ENCODE assay signal across 1 cellular context in the genomic region with DNA sequence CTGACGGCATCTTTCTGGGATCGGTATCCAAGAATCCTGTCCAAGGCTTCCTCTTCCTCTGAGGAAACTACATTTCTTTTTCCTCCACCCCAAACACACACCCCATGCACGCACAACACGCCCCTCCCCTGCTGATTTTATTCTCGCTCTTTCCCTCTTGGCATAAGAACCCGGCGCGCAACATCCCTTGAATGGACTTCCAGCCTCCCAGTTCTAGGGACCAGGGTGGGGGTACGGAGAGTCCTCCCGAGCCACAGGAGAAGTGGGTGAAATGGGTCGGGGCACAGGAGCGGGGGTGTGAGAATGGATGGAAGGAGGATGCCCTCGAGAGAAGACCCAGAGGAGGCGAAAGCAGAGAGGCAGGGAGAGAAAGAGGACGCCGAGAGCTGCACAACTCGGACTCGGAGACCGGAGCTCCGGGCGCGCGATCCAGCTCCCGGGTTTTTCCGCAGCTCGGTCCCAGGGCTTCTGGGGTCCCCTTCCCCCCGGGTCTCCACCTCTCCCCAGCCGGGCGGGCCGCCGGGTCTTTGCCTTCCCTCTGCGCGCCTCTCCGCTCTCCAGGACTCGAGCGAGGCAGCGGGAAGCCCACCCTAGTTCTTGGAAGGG.
TF ChIP-seq lines count a peak whose summit lies in the region.

No MANE protein-coding gene starts in this region.

TF ChIP-seq in H1, 55 proteins besides CTCF, POLR2A, EP300 and RAD21:
- TF ChIP-seq SP2 (IDR thresholded peaks at IDR 0.05; ENCODE audit: low read length) (no peak), EGR1 (IDR thresholded peaks at IDR 0.05; ENCODE audit: borderline replicate concordance, low read depth, low read length) (no peak; the same call in 1 of the 2 replicates), SIRT6 (IDR thresholded peaks at IDR 0.05; ENCODE audit: low read length) (no peak), CBX8 (IDR thresholded peaks at IDR 0.05; ENCODE audit: borderline replicate concordance, low read depth, low read length) (no peak), JUN (IDR thresholded peaks at IDR 0.05; ENCODE audit: low read depth, low read length) (no peak), RNF2 (IDR thresholded peaks at IDR 0.05; ENCODE audit: borderline replicate concordance, low read depth, low read length, missing control alignments, poor library complexity, severe bottlenecking) (no peak), CHD1 (IDR thresholded peaks at IDR 0.05; ENCODE audit: low read depth, low read length) (no peak), SIX5 (IDR thresholded peaks at IDR 0.05; ENCODE audit: low read depth, low read length) (no peak), CREB1 (IDR thresholded peaks at IDR 0.05) (no peak; the same call in 1 of the 2 replicates), PHF8 (conservative IDR thresholded peaks at IDR 0.05; ENCODE audit: low read depth, low read length) (peak; percentile 39; the same call in 1 of the 2 replicates), BACH1 (IDR thresholded peaks at IDR 0.05; ENCODE audit: low read length) (no peak), FOSL1 (IDR thresholded peaks at IDR 0.05; ENCODE audit: insufficient read depth, low read depth, low read length) (no peak), EZH2 (IDR thresholded peaks at IDR 0.05; ENCODE audit: low read depth, low read length, severe bottlenecking) (no peak), SP1 (IDR thresholded peaks at IDR 0.05; ENCODE audit: low read depth, low read length) (peak; percentile 96), RBBP5 (IDR thresholded peaks at IDR 0.05; ENCODE audit: borderline replicate concordance, low read depth, low read length) (no peak), SAP30 (IDR thresholded peaks at IDR 0.05; ENCODE audit: insufficient read depth, insufficient replicate concordance, low read length) (no peak), TEAD4 (IDR thresholded peaks at IDR 0.05; ENCODE audit: low read depth, low read length) (no peak), SRF (IDR thresholded peaks at IDR 0.05; ENCODE audit: low read depth, low read length) (no peak), SP4 (IDR thresholded peaks at IDR 0.05; ENCODE audit: low read length) (no peak), BRCA1 (IDR thresholded peaks at IDR 0.05; ENCODE audit: low read depth, low read length) (no peak), MAFK (IDR thresholded peaks at IDR 0.05; ENCODE audit: low read depth, low read length) (no peak), CHD2 (IDR thresholded peaks at IDR 0.05; ENCODE audit: low read length) (no peak), CEBPB (IDR thresholded peaks at IDR 0.05; ENCODE audit: low read depth, low read length) (no peak), POLR2AphosphoS5 (IDR thresholded peaks at IDR 0.05; ENCODE audit: low read depth, low read length) (no peak; the same call in 1 of the 2 replicates), KDM5A (IDR thresholded peaks at IDR 0.05; ENCODE audit: low read length) (no peak), TAF1 (IDR thresholded peaks at IDR 0.05; ENCODE audit: low read depth, low read length) (peak; percentile 73), RXRA (IDR thresholded peaks at IDR 0.05; ENCODE audit: insufficient read depth, low read depth, low read length) (no peak), CTBP2 (IDR thresholded peaks at IDR 0.05; ENCODE audit: borderline replicate concordance, insufficient read depth, insufficient read length, low read length) (no peak), SIN3A (conservative IDR thresholded peaks at IDR 0.05 in 1 of 2, IDR thresholded peaks at IDR 0.05 in 1 of 2; ENCODE audit: low read depth in 1 of 2, low read length in 2 of 2) (no peak; a peak in 2 of 4 replicates), SUZ12 (IDR thresholded peaks at IDR 0.05; ENCODE audit: low read length) (no peak), NANOG (IDR thresholded peaks at IDR 0.05; ENCODE audit: insufficient read depth, low read depth, low read length, poor library complexity, severe bottlenecking) (no peak), NRF1 (IDR thresholded peaks at IDR 0.05; ENCODE audit: low read depth, low read length) (no peak), ASH2L (IDR thresholded peaks at IDR 0.05; ENCODE audit: low read length) (peak; percentile 38), GTF2F1 (IDR thresholded peaks at IDR 0.05; ENCODE audit: borderline replicate concordance, low read depth, low read length) (0 out of 2 replicates have a peak, but pooled peaks have one; percentile 18), ZNF274 (IDR thresholded peaks at IDR 0.05; ENCODE audit: borderline replicate concordance, extremely low read depth, low read length) (no peak), GABPA (IDR thresholded peaks at IDR 0.05; ENCODE audit: borderline replicate concordance, insufficient read depth, low read length) (no peak), TAF7 (optimal IDR thresholded peaks at IDR 0.05; ENCODE audit: borderline replicate concordance, low read depth, low read length) (no peak), CBX5 (IDR thresholded peaks at IDR 0.05; ENCODE audit: low read depth, low read length) (no peak), USF2 (IDR thresholded peaks at IDR 0.05; ENCODE audit: low read length) (no peak), BCL11A (IDR thresholded peaks at IDR 0.05; ENCODE audit: low read depth in 2 of 2, low read length in 2 of 2) (no peak), CHD7 (IDR thresholded peaks at IDR 0.05; ENCODE audit: insufficient replicate concordance, low read length) (no peak), KDM4A (IDR thresholded peaks at IDR 0.05; ENCODE audit: low read depth, low read length, severe bottlenecking) (peak; percentile 78), TCF12 (IDR thresholded peaks at IDR 0.05; ENCODE audit: low read depth, low read length) (no peak), YY1 (IDR thresholded peaks at IDR 0.05; ENCODE audit: low read depth, low read length) (0 out of 2 replicates have a peak, but pooled peaks have one; percentile 26), KDM1A (IDR thresholded peaks at IDR 0.05; ENCODE audit: borderline replicate concordance, low read length) (no peak), HDAC6 (IDR thresholded peaks at IDR 0.05; ENCODE audit: low read depth, low read length) (no peak), POU5F1 (IDR thresholded peaks at IDR 0.05; ENCODE audit: low read depth, low read length) (no peak), HDAC2 (IDR thresholded peaks at IDR 0.05; ENCODE audit: borderline replicate concordance in 1 of 2, low read depth in 2 of 2, low read length in 2 of 2) (no peak), TBP (IDR thresholded peaks at IDR 0.05; ENCODE audit: low read depth, low read length) (peak; percentile 71), JUND (IDR thresholded peaks at IDR 0.05; ENCODE audit: low read length) (0 out of 2 replicates have a peak, but pooled peaks have one; percentile 11), RFX5 (IDR thresholded peaks at IDR 0.05; ENCODE audit: borderline replicate concordance, low read depth, low read length) (no peak)
- TF ChIP-seq, protein P1, sequence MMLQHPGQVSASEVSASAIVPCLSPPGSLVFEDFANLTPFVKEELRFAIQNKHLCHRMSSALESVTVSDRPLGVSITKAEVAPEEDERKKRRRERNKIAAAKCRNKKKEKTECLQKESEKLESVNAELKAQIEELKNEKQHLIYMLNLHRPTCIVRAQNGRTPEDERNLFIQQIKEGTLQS (IDR thresholded peaks at IDR 0.05; ENCODE audit: insufficient read depth, low read depth, low read length) = no peak
- TF ChIP-seq, protein P2, sequence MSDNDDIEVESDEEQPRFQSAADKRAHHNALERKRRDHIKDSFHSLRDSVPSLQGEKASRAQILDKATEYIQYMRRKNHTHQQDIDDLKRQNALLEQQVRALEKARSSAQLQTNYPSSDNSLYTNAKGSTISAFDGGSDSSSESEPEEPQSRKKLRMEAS (IDR thresholded peaks at IDR 0.05) = no peak
- TF ChIP-seq, protein P3, sequence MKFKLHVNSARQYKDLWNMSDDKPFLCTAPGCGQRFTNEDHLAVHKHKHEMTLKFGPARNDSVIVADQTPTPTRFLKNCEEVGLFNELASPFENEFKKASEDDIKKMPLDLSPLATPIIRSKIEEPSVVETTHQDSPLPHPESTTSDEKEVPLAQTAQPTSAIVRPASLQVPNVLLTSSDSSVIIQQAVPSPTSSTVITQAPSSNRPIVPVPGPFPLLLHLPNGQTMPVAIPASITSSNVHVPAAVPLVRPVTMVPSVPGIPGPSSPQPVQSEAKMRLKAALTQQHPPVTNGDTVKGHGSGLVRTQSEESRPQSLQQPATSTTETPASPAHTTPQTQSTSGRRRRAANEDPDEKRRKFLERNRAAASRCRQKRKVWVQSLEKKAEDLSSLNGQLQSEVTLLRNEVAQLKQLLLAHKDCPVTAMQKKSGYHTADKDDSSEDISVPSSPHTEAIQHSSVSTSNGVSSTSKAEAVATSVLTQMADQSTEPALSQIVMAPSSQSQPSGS (IDR thresholded peaks at IDR 0.05; ENCODE audit: low read length) = no peak
- TF ChIP-seq, protein P4, sequence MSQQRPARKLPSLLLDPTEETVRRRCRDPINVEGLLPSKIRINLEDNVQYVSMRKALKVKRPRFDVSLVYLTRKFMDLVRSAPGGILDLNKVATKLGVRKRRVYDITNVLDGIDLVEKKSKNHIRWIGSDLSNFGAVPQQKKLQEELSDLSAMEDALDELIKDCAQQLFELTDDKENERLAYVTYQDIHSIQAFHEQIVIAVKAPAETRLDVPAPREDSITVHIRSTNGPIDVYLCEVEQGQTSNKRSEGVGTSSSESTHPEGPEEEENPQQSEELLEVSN (IDR thresholded peaks at IDR 0.05) = no peak
